In genomic region chr6:13421425-13422057, GRCh38 we compare ENCODE assay signal across 2 cellular contexts.
TF ChIP-seq lines count a peak whose summit lies in the region.

No MANE protein-coding gene starts in this region.

TF ChIP-seq in IMR-90, 13 proteins besides CTCF, POLR2A, EP300 and RAD21:
- no peak for TF ChIP-seq CEBPB (IDR thresholded peaks at IDR 0.05; ENCODE audit: low read depth, low read length)
- TF ChIP-seq ELK1 (IDR thresholded peaks at IDR 0.05; ENCODE audit: borderline replicate concordance, low read depth, low read length) = no peak
- no peak for TF ChIP-seq NFE2L2 (IDR thresholded peaks at IDR 0.05; ENCODE audit: low read depth, low read length)
- TF ChIP-seq RCOR1 (IDR thresholded peaks at IDR 0.05; ENCODE audit: insufficient replicate concordance, low read length) = no peak
- no peak for TF ChIP-seq MAZ (IDR thresholded peaks at IDR 0.05; ENCODE audit: borderline replicate concordance, low read depth, low read length)
- no peak for TF ChIP-seq MXI1 (IDR thresholded peaks at IDR 0.05; ENCODE audit: borderline replicate concordance, low read depth, low read length)

TF ChIP-seq in HepG2, 621 proteins besides CTCF, POLR2A, EP300 and RAD21:
- TF ChIP-seq MBD4 (IDR thresholded peaks at IDR 0.05; ENCODE audit: borderline replicate concordance, low read length) = no peak
- TF ChIP-seq RBM39 (IDR thresholded peaks at IDR 0.05; ENCODE audit: low read depth, low read length, poor library complexity, severe bottlenecking) = no peak
- no peak for TF ChIP-seq MAZ (IDR thresholded peaks at IDR 0.05; ENCODE audit: borderline replicate concordance, low read depth, low read length)
- TF ChIP-seq MAZ (CRISPR knock-in tag; IDR thresholded peaks at IDR 0.05; ENCODE audit: low read depth) = no peak
- no peak for TF ChIP-seq GATAD1 (CRISPR knock-in tag; IDR thresholded peaks at IDR 0.05)
- no peak for TF ChIP-seq PTBP1 (IDR thresholded peaks at IDR 0.05; ENCODE audit: low read depth, low read length, poor library complexity, severe bottlenecking)
- no peak for TF ChIP-seq SNAPC4 (CRISPR knock-in tag; IDR thresholded peaks at IDR 0.05)
- no peak for TF ChIP-seq ZXDC (CRISPR knock-in tag; IDR thresholded peaks at IDR 0.05)
- no peak for TF ChIP-seq ZMAT5 (CRISPR knock-in tag; IDR thresholded peaks at IDR 0.05; ENCODE audit: borderline replicate concordance, low read depth)
- no peak for TF ChIP-seq ZNF572 (CRISPR knock-in tag; IDR thresholded peaks at IDR 0.05)
- no peak for TF ChIP-seq ZMYM3 (CRISPR knock-in tag; IDR thresholded peaks at IDR 0.05)
- no peak for TF ChIP-seq POLR2AphosphoS2 (IDR thresholded peaks at IDR 0.05; ENCODE audit: low read depth, low read length)
- TF ChIP-seq KDM6A (CRISPR knock-in tag; IDR thresholded peaks at IDR 0.05; ENCODE audit: low read depth) = no peak
- no peak for TF ChIP-seq THRA (CRISPR knock-in tag; IDR thresholded peaks at IDR 0.05; ENCODE audit: borderline replicate concordance)
- no peak for TF ChIP-seq ZNF430 (CRISPR knock-in tag; IDR thresholded peaks at IDR 0.05)
